Comparison of ENCODE assay signal across 8 cellular contexts in genomic region chr14:23056257-23056955, GRCh38. TPM values are rescaled to one million over a fixed set of nuclear protein-coding genes. Genes with fewer than 3 reads are reported as not detected.
DNase-seq lines count a peak whose midpoint lies in the region; ATAC-seq and TF ChIP-seq lines count a peak whose summit lies in the region.

No MANE protein-coding gene starts in this region.

- POLR2A ChIA-PET in RWPE1 (lab: Yijun Ruan, JAX; ENCODE audit: low non-redundant PET): no interaction called here

- in situ Hi-C loops in G401 (cut with HindIII; ENCODE audit: low sequenced_read_pairs) (no loop called here), astrocyte of the cerebellum (cut with HindIII; ENCODE audit: low sequenced_read_pairs) (no loop called here)

- TF ChIP-seq CTCF in RWPE1 (conservative IDR thresholded peaks at IDR 0.05; ENCODE audit: low read depth): peak; percentile 80
- peak; percentile 89 for TF ChIP-seq CTCF in astrocyte of the cerebellum (IDR thresholded peaks at IDR 0.05; ENCODE audit: low read depth, low read length, missing control alignments)

- H3K27me3 ChIP-seq in iPS-20b (ENCODE audit: insufficient read depth, low read length): peaks cover 6% of the 10 kb centered on the region; the same call in 1 of the 2 replicates

- H3K36me3 ChIP-seq in iPS-20b (ENCODE audit: insufficient read depth, low read depth, low read length): peaks cover 44% of the 10 kb centered on the region

- CTCF ChIA-PET in RWPE1 (lab: Yijun Ruan, JAX): interaction anchor here (0.6 to 4.5 kb wide), 16 partner anchors 12 to 306 kb away, joined by 3 to 69 read pairs (median 3); partner anchors contain the start of genes ACIN1, C14orf119 and HAUS4

- ATAC-seq in HG02588 (IDR thresholded peaks at IDR 0.05; ENCODE audit: unreplicated experiment): peak; percentile 54

- no peaks in the 10 kb centered on the region for H3K9me3 ChIP-seq in iPS-20b (ENCODE audit: insufficient read depth, low read depth, low read length)

- H3K27ac ChIP-seq in RWPE1 (peak overlapping the region; percentile 95), iPS-20b (ENCODE audit: low read length) (no peak overlapping the region)

- H3K4me3 ChIP-seq in astrocyte of the cerebellum (ENCODE audit: low read depth, low read length) (peak overlapping the region; percentile 54), iPS-20b (ENCODE audit: low read length) (peak overlapping the region; percentile 85)

- DNase-seq in G401 (ENCODE audit: low spot score) (peak; percentile 67), RWPE1 (ENCODE audit: low spot score) (peak; percentile 83), astrocyte of the cerebellum (ENCODE audit: low read depth) (peak; percentile 27), NOMO-1 treated with DMSO at 0.1 percent for 48 hours (lab: John Stamatoyannopoulos, UW; ENCODE audit: unreplicated experiment) (no peak), NCI-H524 treated with DMSO at 0.1 percent for 48 hours (lab: John Stamatoyannopoulos, UW) (no peak)
- DNase-seq in stimulated activated CD4-positive, alpha-beta T cell treated with anti-CD3 and anti-CD28 coated beads, Interleukin-15, amount 100 ng/mL, for 1 hour (ENCODE audit: low read depth in 1 of 2, low spot score in 1 of 2): peak; percentile 42 to 47

- H3K9ac ChIP-seq in iPS-20b (ENCODE audit: low read depth, low read length): peak overlapping the region; percentile 68

- 0 out of 2 replicates have a peak, but pooled peaks cover 3% of the 10 kb centered on the region for H3K4me1 ChIP-seq in iPS-20b (ENCODE audit: insufficient read depth, low read length)

RNA-seq across cellular contexts. Expression of gene CDH24, which starts 0.9 kb away (rescaled TPM):
- total RNA-seq in G401 (2014; rRNA removed; shearing (Covaris generic)): 8.7 and 10.9 TPM in 2 replicates

RNA-seq across cellular contexts. Expression of gene PSMB11, which starts 14.4 kb away (rescaled TPM):
- not detected in 2 replicates for total RNA-seq in G401 (2014; rRNA removed; shearing (Covaris generic))

RNA-seq across cellular contexts. Expression of gene PSMB5, which starts 21.7 kb away (rescaled TPM):
- 447 and 480 TPM in 2 replicates for total RNA-seq in G401 (2014; rRNA removed; shearing (Covaris generic))

RNA-seq across cellular contexts. Expression of gene ACIN1, which starts 38.5 kb away (rescaled TPM):
- total RNA-seq in G401 (2014; rRNA removed; shearing (Covaris generic)): 80.3 and 95.3 TPM in 2 replicates

RNA-seq across cellular contexts. Expression of gene C14orf119, which starts 38.9 kb away (rescaled TPM):
- total RNA-seq in G401 (2014; rRNA removed; shearing (Covaris generic)): 53.7 and 55.2 TPM in 2 replicates

Comparison
In these comparisons a context has a peak if more than half of its experiments do, and no peak if none do; other contexts are left out.
1. DNase-seq: peak in G401 (single experiment), RWPE1 (single experiment), astrocyte of the cerebellum (single experiment) and stimulated activated CD4-positive, alpha-beta T cell treated with anti-CD3 and anti-CD28 coated beads, Interleukin-15, amount 100 ng/mL, for 1 hour (2 of 2); none in NOMO-1 treated with DMSO at 0.1 percent for 48 hours (single experiment) and NCI-H524 treated with DMSO at 0.1 percent for 48 hours (single experiment).